Comparison of ENCODE assay signal across 3 cellular contexts in genomic region chr20:4224282-4224681, GRCh38. TPM values are rescaled to one million over a fixed set of nuclear protein-coding genes. Genes with fewer than 3 reads are reported as not detected.
"Had no signal": no experiment of that assay in that cellular context is flagged by ENCODE, and none has a peak within 500 bp of the region (broad histone marks: within the 10 kb centered on the region; RNA-seq: fewer than 3 reads in every experiment).

No MANE protein-coding gene starts in this region.

RNA-seq across cellular contexts. Expression of gene ADRA1D, which starts 24.8 kb away (rescaled TPM):
- total RNA-seq: activated CD8-positive, alpha-beta memory T cell treated with anti-CD3 and anti-CD28 coated beads, Interleukin-2, amount 10 ng/mL, durations not matched to agents 7 days and 5 days; mesothelial cell of epicardium; myocyte had no signal
